37 cellular contexts compared by ENCODE assay signal in the genomic region with DNA sequence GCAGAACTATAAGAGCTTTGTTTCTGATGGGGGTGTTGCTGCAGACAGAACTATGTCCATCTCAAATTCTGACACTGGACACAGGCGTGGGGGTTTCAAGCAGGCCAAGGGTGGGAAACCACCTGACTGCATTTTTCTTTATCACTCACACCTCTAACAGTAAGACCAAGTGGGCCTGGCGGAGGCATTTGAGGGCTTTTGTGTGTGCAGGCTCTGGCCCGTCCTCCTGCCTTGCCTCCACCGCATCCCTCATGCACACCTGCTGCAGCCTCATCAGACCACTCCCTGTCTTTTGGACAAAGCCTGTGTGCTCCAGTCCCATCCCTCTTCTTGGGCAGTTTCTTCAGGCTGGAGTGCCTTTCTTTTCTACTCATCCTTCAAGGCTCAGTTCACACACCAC. TPM values are rescaled to one million over a fixed set of nuclear protein-coding genes. Genes with fewer than 3 reads are reported as not detected.
"Had no signal": no experiment of that assay in that cellular context is flagged by ENCODE, and none has a peak within 500 bp of the region (broad histone marks: within the 10 kb centered on the region; RNA-seq: fewer than 3 reads in every experiment).

No MANE protein-coding gene starts in this region.

- H3K4me3 ChIP-seq: adrenal gland, ascending aorta, breast epithelium, cardiac muscle cell, colonic mucosa, dorsolateral prefrontal cortex, gastrocnemius medialis, heart left ventricle, hepatocyte had no signal

- H3K27me3 Mint-ChIP-seq: brain had no signal

- H3K36me3 Mint-ChIP-seq: activated naive CD4-positive, alpha-beta T cell treated with anti-CD3 and anti-CD28 coated beads, Interleukin-2, amount 50 U/mL, for 24 hours; activated naive CD8-positive, alpha-beta T cell treated with anti-CD3 and anti-CD28 coated beads for 36 hours; brain had no signal

- H3K4me1 Mint-ChIP-seq: activated naive CD8-positive, alpha-beta T cell treated with anti-CD3 and anti-CD28 coated beads for 36 hours; activated naive CD8-positive, alpha-beta T cell treated with anti-CD3 and anti-CD28 coated beads, Interleukin-2, amount 50 U/mL, for 24 hours; brain had no signal

- H3K27ac Mint-ChIP-seq: activated B cell treated with CpG ODN at 0.5 μM for 24 hours; activated naive CD4-positive, alpha-beta T cell treated with anti-CD3 and anti-CD28 coated beads for 36 hours; activated naive CD4-positive, alpha-beta T cell treated with anti-CD3 and anti-CD28 coated beads, Interleukin-2, amount 50 U/mL, for 24 hours; activated naive CD8-positive, alpha-beta T cell treated with anti-CD3 and anti-CD28 coated beads for 36 hours; activated naive CD8-positive, alpha-beta T cell treated with anti-CD3 and anti-CD28 coated beads, Interleukin-2, amount 50 U/mL, for 24 hours; activated T-helper 1 cell treated with anti-CD3 and anti-CD28 coated beads, Interleukin-12 subunit alpha, Interleukin-12 subunit beta, Interleukin-2, Interleukin-4 antibody, amounts not matched to agents 30 ng/mL and 10 ng/mL and 1 ng/mL, durations not matched to agents 14 hours and 24 hours and 36 hours; activated T-helper 2 cell treated with anti-CD3 and anti-CD28 coated beads, Interferon-gamma antibody, Interleukin-2, Interleukin-4, amounts not matched to agents 10 μg/mL and 5 μg/mL and 100 μg/mL, durations not matched to agents 14 hours and 24 hours and 36 hours; dendritic cell treated with granulocyte-macrophage colony-stimulating factor and Interleukin-4, amounts not matched to agents 40 ng/mL and 50 ng/mL, for 4 days; endodermal cell; T-helper 17 cell; T-helper 2 cell treated with Interferon-gamma antibody and Interleukin-4, amounts not matched to agents 5 μg/mL and 100 μg/mL, for 36 hours had no signal

- ATAC-seq: activated CD4-positive, CD25-positive, alpha-beta regulatory T cell treated with anti-CD3 and anti-CD28 coated beads, Interleukin-2, amount 50 U/mL, for 24 hours; activated naive CD8-positive, alpha-beta T cell treated with anti-CD3 and anti-CD28 coated beads, Interleukin-2, amount 50 U/mL, for 24 hours; activated T-cell treated with anti-CD3 and anti-CD28 coated beads, Interleukin-2, amount 50 U/mL, for 4 hours; esophagus mucosa; foreskin keratinocyte; gastrocnemius medialis; heart left ventricle; T-helper 17 cell had no signal

- H3K27ac ChIP-seq: adrenal gland, ascending aorta, breast epithelium, cardiac muscle cell, colonic mucosa, dorsolateral prefrontal cortex, foreskin keratinocyte, gastrocnemius medialis, heart left ventricle, hepatocyte, WERI-Rb-1 had no signal

- DNase-seq: activated B cell treated with CpG ODN at 0.5 μM for 24 hours; activated CD4-positive, alpha-beta T cell treated with anti-CD3 and anti-CD28 coated beads for 48 hours; activated CD4-positive, alpha-beta T cell treated with anti-CD3 and anti-CD28 coated beads, Interleukin-2, amount 50 U/mL, for 1 hour; activated CD4-positive, alpha-beta T cell treated with anti-CD3 and anti-CD28 coated beads, Interleukin-2, amount 50 U/mL, for 48 hours; activated naive CD4-positive, alpha-beta T cell treated with anti-CD3 and anti-CD28 coated beads for 36 hours; activated naive CD8-positive, alpha-beta T cell treated with anti-CD3 and anti-CD28 coated beads for 36 hours; activated naive CD8-positive, alpha-beta T cell treated with anti-CD3 and anti-CD28 coated beads, Interleukin-2, amount 50 U/mL, for 24 hours; activated T-cell treated with anti-CD3 and anti-CD28 coated beads, Interleukin-2, amount 50 U/mL, for 4 hours; amygdala; central memory CD4-positive, alpha-beta T cell; cerebellar nuclear complex; colonic mucosa; dorsolateral prefrontal cortex; effector memory CD4-positive, alpha-beta T cell; endodermal cell; foreskin keratinocyte; gastrocnemius medialis; glutamatergic neuron; heart left ventricle; T-helper 1 cell; T-helper 17 cell; T1000; WERI-Rb-1 had no signal

- H3K9me3 Mint-ChIP-seq: activated B cell treated with CpG ODN at 0.5 μM for 24 hours; activated naive CD4-positive, alpha-beta T cell treated with anti-CD3 and anti-CD28 coated beads for 36 hours; activated naive CD4-positive, alpha-beta T cell treated with anti-CD3 and anti-CD28 coated beads, Interleukin-2, amount 50 U/mL, for 24 hours; activated naive CD8-positive, alpha-beta T cell treated with anti-CD3 and anti-CD28 coated beads for 36 hours; activated naive CD8-positive, alpha-beta T cell treated with anti-CD3 and anti-CD28 coated beads, Interleukin-2, amount 50 U/mL, for 24 hours; activated T-cell treated with anti-CD3 and anti-CD28 coated beads, Interleukin-2, amount 50 U/mL, for 4 hours; activated T-helper 1 cell treated with anti-CD3 and anti-CD28 coated beads, Interleukin-12 subunit alpha, Interleukin-12 subunit beta, Interleukin-2, Interleukin-4 antibody, amounts not matched to agents 30 ng/mL and 10 ng/mL and 1 ng/mL, durations not matched to agents 14 hours and 24 hours and 36 hours; activated T-helper 2 cell treated with anti-CD3 and anti-CD28 coated beads, Interferon-gamma antibody, Interleukin-2, Interleukin-4, amounts not matched to agents 10 μg/mL and 5 μg/mL and 100 μg/mL, durations not matched to agents 14 hours and 24 hours and 36 hours; brain; dendritic cell treated with granulocyte-macrophage colony-stimulating factor and Interleukin-4, amounts not matched to agents 40 ng/mL and 50 ng/mL, for 4 days; endodermal cell; T-helper 2 cell treated with Interferon-gamma antibody and Interleukin-4, amounts not matched to agents 5 μg/mL and 100 μg/mL, for 36 hours had no signal

- H3K4me3 Mint-ChIP-seq: activated B cell treated with CpG ODN at 0.5 μM for 24 hours; activated naive CD4-positive, alpha-beta T cell treated with anti-CD3 and anti-CD28 coated beads for 36 hours; activated naive CD4-positive, alpha-beta T cell treated with anti-CD3 and anti-CD28 coated beads, Interleukin-2, amount 50 U/mL, for 24 hours; activated naive CD8-positive, alpha-beta T cell treated with anti-CD3 and anti-CD28 coated beads for 36 hours; activated naive CD8-positive, alpha-beta T cell treated with anti-CD3 and anti-CD28 coated beads, Interleukin-2, amount 50 U/mL, for 24 hours; activated T-cell treated with anti-CD3 and anti-CD28 coated beads, Interleukin-2, amount 50 U/mL, for 4 hours; activated T-helper 1 cell treated with anti-CD3 and anti-CD28 coated beads, Interleukin-12 subunit alpha, Interleukin-12 subunit beta, Interleukin-2, Interleukin-4 antibody, amounts not matched to agents 30 ng/mL and 10 ng/mL and 1 ng/mL, durations not matched to agents 14 hours and 24 hours and 36 hours; brain; dendritic cell treated with granulocyte-macrophage colony-stimulating factor and Interleukin-4, amounts not matched to agents 40 ng/mL and 50 ng/mL, for 4 days; endodermal cell; T-helper 17 cell; T-helper 2 cell treated with Interferon-gamma antibody and Interleukin-4, amounts not matched to agents 5 μg/mL and 100 μg/mL, for 36 hours had no signal

RNA-seq across cellular contexts. Expression of a gene that starts 7.9 kb away (rescaled TPM):
- total RNA-seq: activated B cell treated with CpG ODN at 0.5 μM for 24 hours; activated naive CD4-positive, alpha-beta T cell treated with anti-CD3 and anti-CD28 coated beads for 36 hours; activated naive CD8-positive, alpha-beta T cell treated with anti-CD3 and anti-CD28 coated beads for 36 hours; activated T-cell treated with anti-CD3 and anti-CD28 coated beads, Interleukin-2, amount 50 U/mL, for 4 hours; activated T-helper 1 cell treated with anti-CD3 and anti-CD28 coated beads, Interleukin-12 subunit alpha, Interleukin-12 subunit beta, Interleukin-2, Interleukin-4 antibody, amounts not matched to agents 30 ng/mL and 10 ng/mL and 1 ng/mL, durations not matched to agents 14 hours and 24 hours and 36 hours; activated T-helper 2 cell treated with anti-CD3 and anti-CD28 coated beads, Interferon-gamma antibody, Interleukin-2, Interleukin-4, amounts not matched to agents 10 μg/mL and 5 μg/mL and 100 μg/mL, durations not matched to agents 14 hours and 24 hours and 36 hours; adrenal gland; ascending aorta; breast epithelium; cardiac muscle cell; colonic mucosa; dorsolateral prefrontal cortex; endodermal cell; epithelial cell of proximal tubule; esophagus mucosa; foreskin keratinocyte; gastrocnemius medialis; heart left ventricle; hepatocyte; T-helper 17 cell had no signal

RNA-seq across cellular contexts. Expression of a gene that starts 33.8 kb away (rescaled TPM):
- total RNA-seq: activated B cell treated with CpG ODN at 0.5 μM for 24 hours; activated naive CD4-positive, alpha-beta T cell treated with anti-CD3 and anti-CD28 coated beads for 36 hours; activated naive CD8-positive, alpha-beta T cell treated with anti-CD3 and anti-CD28 coated beads for 36 hours; activated T-cell treated with anti-CD3 and anti-CD28 coated beads, Interleukin-2, amount 50 U/mL, for 4 hours; activated T-helper 1 cell treated with anti-CD3 and anti-CD28 coated beads, Interleukin-12 subunit alpha, Interleukin-12 subunit beta, Interleukin-2, Interleukin-4 antibody, amounts not matched to agents 30 ng/mL and 10 ng/mL and 1 ng/mL, durations not matched to agents 14 hours and 24 hours and 36 hours; activated T-helper 2 cell treated with anti-CD3 and anti-CD28 coated beads, Interferon-gamma antibody, Interleukin-2, Interleukin-4, amounts not matched to agents 10 μg/mL and 5 μg/mL and 100 μg/mL, durations not matched to agents 14 hours and 24 hours and 36 hours; ascending aorta; cardiac muscle cell; epithelial cell of proximal tubule; esophagus mucosa; foreskin keratinocyte; gastrocnemius medialis; heart left ventricle; hepatocyte; T-helper 17 cell had no signal

RNA-seq across cellular contexts. Expression of a gene that starts 43.7 kb away (rescaled TPM):
- total RNA-seq: activated B cell treated with CpG ODN at 0.5 μM for 24 hours; activated naive CD4-positive, alpha-beta T cell treated with anti-CD3 and anti-CD28 coated beads for 36 hours; activated naive CD8-positive, alpha-beta T cell treated with anti-CD3 and anti-CD28 coated beads for 36 hours; activated T-cell treated with anti-CD3 and anti-CD28 coated beads, Interleukin-2, amount 50 U/mL, for 4 hours; activated T-helper 1 cell treated with anti-CD3 and anti-CD28 coated beads, Interleukin-12 subunit alpha, Interleukin-12 subunit beta, Interleukin-2, Interleukin-4 antibody, amounts not matched to agents 30 ng/mL and 10 ng/mL and 1 ng/mL, durations not matched to agents 14 hours and 24 hours and 36 hours; activated T-helper 2 cell treated with anti-CD3 and anti-CD28 coated beads, Interferon-gamma antibody, Interleukin-2, Interleukin-4, amounts not matched to agents 10 μg/mL and 5 μg/mL and 100 μg/mL, durations not matched to agents 14 hours and 24 hours and 36 hours; cardiac muscle cell; endodermal cell; epithelial cell of proximal tubule; T-helper 17 cell had no signal

RNA-seq across cellular contexts. Expression of a gene that starts 47.0 kb away (rescaled TPM):
- total RNA-seq: activated B cell treated with CpG ODN at 0.5 μM for 24 hours; activated naive CD4-positive, alpha-beta T cell treated with anti-CD3 and anti-CD28 coated beads for 36 hours; activated naive CD8-positive, alpha-beta T cell treated with anti-CD3 and anti-CD28 coated beads for 36 hours; activated T-cell treated with anti-CD3 and anti-CD28 coated beads, Interleukin-2, amount 50 U/mL, for 4 hours; activated T-helper 1 cell treated with anti-CD3 and anti-CD28 coated beads, Interleukin-12 subunit alpha, Interleukin-12 subunit beta, Interleukin-2, Interleukin-4 antibody, amounts not matched to agents 30 ng/mL and 10 ng/mL and 1 ng/mL, durations not matched to agents 14 hours and 24 hours and 36 hours; activated T-helper 2 cell treated with anti-CD3 and anti-CD28 coated beads, Interferon-gamma antibody, Interleukin-2, Interleukin-4, amounts not matched to agents 10 μg/mL and 5 μg/mL and 100 μg/mL, durations not matched to agents 14 hours and 24 hours and 36 hours; foreskin keratinocyte; hepatocyte; T-helper 17 cell had no signal
